In genomic region chr7:20330176-20330796, GRCh38 we compare ENCODE assay signal across 9 cellular contexts. TPM values are rescaled to one million over a fixed set of nuclear protein-coding genes. Genes with fewer than 3 reads are reported as not detected.
DNase-seq lines count a peak whose midpoint lies in the region; ATAC-seq and TF ChIP-seq lines count a peak whose summit lies in the region.
"Had no signal": no experiment of that assay in that cellular context is flagged by ENCODE, and none has a peak within 500 bp of the region (broad histone marks: within the 10 kb centered on the region; RNA-seq: fewer than 3 reads in every experiment).

No MANE protein-coding gene starts in this region.

- CTCF ChIA-PET in activated CD8-positive, alpha-beta T cell treated with anti-CD3 and anti-CD28 coated beads, Interleukin-2, amount 10 ng/mL, durations not matched to agents 7 days and 5 days (lab: Charles Lee) = interaction anchor here (0.9 to 1.4 kb wide), 2 partner anchors 10 to 616 kb away, joined by 3 read pairs; no protein-coding TSS in a partner anchor

- H3K4me1 ChIP-seq in esophagus muscularis mucosa (peaks cover 5 to 51% (median 44%) of the 10 kb centered on the region in 4 donors), mucosa of stomach (ENCODE audit: control insufficient read depth, insufficient read depth, low read length) (no peaks in the 10 kb centered on the region)

- H3K4me3 ChIP-seq in esophagus muscularis mucosa = peak overlapping the region; percentile 72 to 88 (median 77)
- peak overlapping the region; percentile 98 for H3K4me3 ChIP-seq in mucosa of stomach (ENCODE audit: low read length)

- POLR2A ChIA-PET in activated CD8-positive, alpha-beta T cell treated with anti-CD3 and anti-CD28 coated beads, Interleukin-2, amount 10 ng/mL, durations not matched to agents 7 days and 5 days (lab: Charles Lee) = no interaction called here

- peak; percentile 40 for ATAC-seq in GM18520 (IDR thresholded peaks at IDR 0.05; ENCODE audit: unreplicated experiment)
- ATAC-seq in HG02981 (IDR thresholded peaks at IDR 0.05; ENCODE audit: unreplicated experiment) = peak; percentile 50
- ATAC-seq in activated CD8-positive, alpha-beta T cell treated with anti-CD3 and anti-CD28 coated beads, Interleukin-2, amount 10 ng/mL, durations not matched to agents 7 days and 5 days = peak; percentile 78
- ATAC-seq in stimulated activated naive B cell treated with anti-CD40 and anti-IgM and Interleukin-4, amounts not matched to agents 10 μg/mL and 1 μg/mL and 100 μg/mL, for 72 hours (replicated peaks) = peak; percentile 79 to 81

- H3K4me3 Mint-ChIP-seq in activated CD8-positive, alpha-beta T cell treated with anti-CD3 and anti-CD28 coated beads, Interleukin-2, amount 10 ng/mL, durations not matched to agents 7 days and 5 days = peak overlapping the region; percentile 72
- peak overlapping the region; percentile 91 to 98 for H3K4me3 Mint-ChIP-seq in stimulated activated naive B cell treated with anti-CD40 and anti-IgM and Interleukin-4, amounts not matched to agents 10 μg/mL and 1 μg/mL and 100 μg/mL, for 72 hours

- peak overlapping the region; percentile 89 to 95 (median 92) for H3K27ac ChIP-seq in esophagus muscularis mucosa (replicated peaks in 1 of 4)

- H3K27me3 Mint-ChIP-seq in activated CD8-positive, alpha-beta T cell treated with anti-CD3 and anti-CD28 coated beads, Interleukin-2, amount 10 ng/mL, durations not matched to agents 7 days and 5 days (ENCODE audit: low read depth) = peaks cover 43% of the 10 kb centered on the region
- peaks cover 4 to 10% of the 10 kb centered on the region in 2 donors for H3K27me3 Mint-ChIP-seq in stimulated activated naive B cell treated with anti-CD40 and anti-IgM and Interleukin-4, amounts not matched to agents 10 μg/mL and 1 μg/mL and 100 μg/mL, for 72 hours

- TF ChIP-seq CTCF in AG09319 (IDR thresholded peaks at IDR 0.05; ENCODE audit: low read depth, low read length) (no peak), esophagus muscularis mucosa (IDR thresholded peaks at IDR 0.05) (no peak)

- H3K27ac Mint-ChIP-seq in activated CD8-positive, alpha-beta T cell treated with anti-CD3 and anti-CD28 coated beads, Interleukin-2, amount 10 ng/mL, durations not matched to agents 7 days and 5 days = no peak overlapping the region
- H3K27ac Mint-ChIP-seq in stimulated activated naive B cell treated with anti-CD40 and anti-IgM and Interleukin-4, amounts not matched to agents 10 μg/mL and 1 μg/mL and 100 μg/mL, for 72 hours = peak overlapping the region; percentile 92

- no peaks in the 10 kb centered on the region for H3K9me3 Mint-ChIP-seq in activated CD8-positive, alpha-beta T cell treated with anti-CD3 and anti-CD28 coated beads, Interleukin-2, amount 10 ng/mL, durations not matched to agents 7 days and 5 days (ENCODE audit: insufficient read depth)
- no peaks in the 10 kb centered on the region for H3K9me3 Mint-ChIP-seq in stimulated activated naive B cell treated with anti-CD40 and anti-IgM and Interleukin-4, amounts not matched to agents 10 μg/mL and 1 μg/mL and 100 μg/mL, for 72 hours

- H3K36me3 ChIP-seq in esophagus muscularis mucosa (no peaks in the 10 kb centered on the region), mucosa of stomach (ENCODE audit: control insufficient read depth, insufficient read depth, low read length) (no peaks in the 10 kb centered on the region)

- DNase-seq in AG09319 (ENCODE audit: extremely low read depth, low read depth) (peak; percentile 71), NCI-H2196 (lab: John Stamatoyannopoulos, UW; ENCODE audit: unreplicated experiment) (peak; percentile 69), esophagus muscularis mucosa (ENCODE audit: extremely low spot score) (peak; percentile 95)
- DNase-seq in activated CD8-positive, alpha-beta T cell treated with anti-CD3 and anti-CD28 coated beads, Interleukin-2, amount 10 ng/mL, durations not matched to agents 7 days and 5 days = peak; percentile 47
- peak; percentile 75 for DNase-seq in stimulated activated naive B cell treated with anti-CD40 and anti-IgM and Interleukin-4, amounts not matched to agents 10 μg/mL and 1 μg/mL and 100 μg/mL, for 72 hours

- WGBS in esophagus muscularis mucosa = under 1% methylated on average over 37 of the region's 42 CpGs

- no peaks in the 10 kb centered on the region for H3K36me3 Mint-ChIP-seq in activated CD8-positive, alpha-beta T cell treated with anti-CD3 and anti-CD28 coated beads, Interleukin-2, amount 10 ng/mL, durations not matched to agents 7 days and 5 days (ENCODE audit: low read depth)
- no peaks in the 10 kb centered on the region for H3K36me3 Mint-ChIP-seq in stimulated activated naive B cell treated with anti-CD40 and anti-IgM and Interleukin-4, amounts not matched to agents 10 μg/mL and 1 μg/mL and 100 μg/mL, for 72 hours

- intact Hi-C loops in esophagus muscularis mucosa (cut with DNase I) = no loop called here

- H3K9ac ChIP-seq in mucosa of stomach (ENCODE audit: low read length) = peak overlapping the region; percentile 92

- TF ChIP-seq EP300 in esophagus muscularis mucosa (IDR thresholded peaks at IDR 0.05) = no peak

- H3K4me1 Mint-ChIP-seq in activated CD8-positive, alpha-beta T cell treated with anti-CD3 and anti-CD28 coated beads, Interleukin-2, amount 10 ng/mL, durations not matched to agents 7 days and 5 days (ENCODE audit: low read depth) = peaks cover 19% of the 10 kb centered on the region
- peaks cover 9 to 21% of the 10 kb centered on the region in 2 donors for H3K4me1 Mint-ChIP-seq in stimulated activated naive B cell treated with anti-CD40 and anti-IgM and Interleukin-4, amounts not matched to agents 10 μg/mL and 1 μg/mL and 100 μg/mL, for 72 hours

- no peaks in the 10 kb centered on the region for H3K27me3 ChIP-seq in esophagus muscularis mucosa
- no peaks in the 10 kb centered on the region for H3K27me3 ChIP-seq in mucosa of stomach (ENCODE audit: control insufficient read depth, insufficient read depth, low read length)

- peak; percentile 25 for TF ChIP-seq POLR2A in esophagus muscularis mucosa (IDR thresholded peaks at IDR 0.05; ENCODE audit: low read depth)

- no peaks in the 10 kb centered on the region for H3K9me3 ChIP-seq in esophagus muscularis mucosa
- H3K9me3 ChIP-seq in mucosa of stomach (ENCODE audit: control insufficient read depth, low read length) = no peaks in the 10 kb centered on the region

RNA-seq across cellular contexts. Expression of gene ITGB8, which starts 0.4 kb away (rescaled TPM):
- not detected for total RNA-seq in activated CD8-positive, alpha-beta T cell treated with anti-CD3 and anti-CD28 coated beads, Interleukin-2, amount 10 ng/mL, durations not matched to agents 7 days and 5 days
- total RNA-seq in esophagus muscularis mucosa = 10 to 100 TPM; 19.5 to 30.4 (median 21.5) TPM
- total RNA-seq: T-helper 1 cell treated with Interleukin-12 subunit alpha and Interleukin-12 subunit beta and Interleukin-4 antibody, amounts not matched to agents 30 ng/mL and 1 ng/mL, for 36 hours had no signal

Comparison
In these comparisons a context has a peak if more than half of its experiments do, and no peak if none do; other contexts are left out.
1. Peak in every context shown above with its lines: DNase-seq, ATAC-seq, H3K4me3 ChIP-seq and H3K27ac ChIP-seq.
2. RNA of gene ITGB8, which starts 0.4 kb away (total RNA-seq): 19.5 to 30.4 TPM in esophagus muscularis mucosa; not detected in activated CD8-positive, alpha-beta T cell treated with anti-CD3 and anti-CD28 coated beads, Interleukin-2, amount 10 ng/mL, durations not matched to agents 7 days and 5 days; every median in the first group is over 10 times any median in the second.